In the genomic region with DNA sequence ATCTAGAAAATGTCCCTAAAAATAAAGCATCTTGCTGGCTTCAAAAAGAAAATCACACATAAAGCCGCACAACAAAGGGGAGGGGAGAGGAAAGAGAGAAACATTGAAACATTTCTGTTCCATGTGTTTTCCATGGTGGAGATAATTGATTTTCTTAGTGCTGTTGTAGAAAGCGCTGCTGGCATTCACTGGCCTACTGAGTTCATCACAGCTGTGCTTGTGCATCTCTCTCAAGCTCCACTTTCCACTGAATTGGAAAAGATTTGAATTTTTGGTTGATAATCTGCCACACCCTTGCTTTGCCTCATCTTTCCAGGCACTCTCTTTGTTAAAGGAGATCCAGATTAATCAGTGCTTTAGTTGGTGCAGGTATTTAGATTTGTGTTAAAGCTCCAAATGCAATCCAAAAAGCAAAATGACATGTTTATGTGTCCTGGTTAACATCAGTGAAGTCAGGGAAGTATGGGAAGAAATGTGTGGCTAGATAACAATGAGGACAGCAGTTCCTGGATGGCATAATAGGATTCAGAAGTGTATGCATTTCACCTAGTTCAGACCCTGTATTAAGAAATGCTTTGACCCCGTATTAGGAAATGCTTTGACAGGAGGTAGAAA, we compare ENCODE assay signal across 1 cellular context.
TF ChIP-seq lines count a peak whose summit lies in the region.

No MANE protein-coding gene starts in this region.

TF ChIP-seq in SK-N-SH, 30 proteins besides CTCF, POLR2A, EP300 and RAD21 (continued from another document):
- TF ChIP-seq REST (IDR thresholded peaks at IDR 0.05; ENCODE audit: low read depth, low read length), result no peak
- TF ChIP-seq NFIC (IDR thresholded peaks at IDR 0.05; ENCODE audit: borderline replicate concordance), result peak; percentile 9; the same call in 1 of the 2 replicates
- TF ChIP-seq CHD2 (IDR thresholded peaks at IDR 0.05; ENCODE audit: low read length, partially characterized antibody), result no peak
- TF ChIP-seq, protein P1, sequence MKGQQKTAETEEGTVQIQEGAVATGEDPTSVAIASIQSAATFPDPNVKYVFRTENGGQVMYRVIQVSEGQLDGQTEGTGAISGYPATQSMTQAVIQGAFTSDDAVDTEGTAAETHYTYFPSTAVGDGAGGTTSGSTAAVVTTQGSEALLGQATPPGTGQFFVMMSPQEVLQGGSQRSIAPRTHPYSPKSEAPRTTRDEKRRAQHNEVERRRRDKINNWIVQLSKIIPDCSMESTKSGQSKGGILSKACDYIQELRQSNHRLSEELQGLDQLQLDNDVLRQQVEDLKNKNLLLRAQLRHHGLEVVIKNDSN (IDR thresholded peaks at IDR 0.05; ENCODE audit: borderline replicate concordance, low read depth), result no peak
- TF ChIP-seq NRF1 (IDR thresholded peaks at IDR 0.05; ENCODE audit: low read depth, low read length), result no peak
- TF ChIP-seq EZH2phosphoT487 (IDR thresholded peaks at IDR 0.05; ENCODE audit: borderline replicate concordance, low read depth), result no peak
- no peak for TF ChIP-seq RFX5 (IDR thresholded peaks at IDR 0.05; ENCODE audit: low read length)
- peak; percentile 66 for TF ChIP-seq PBX3 (IDR thresholded peaks at IDR 0.05)
